ENCODE assay signal across 27 cellular contexts in genomic region chr1:163596541-163597258, GRCh38.
DNase-seq lines count a peak whose midpoint lies in the region; ATAC-seq and TF ChIP-seq lines count a peak whose summit lies in the region.
"Had no signal": no experiment of that assay in that cellular context is flagged by ENCODE, and none has a peak within 500 bp of the region (broad histone marks: within the 10 kb centered on the region; RNA-seq: fewer than 3 reads in every experiment).

No MANE protein-coding gene starts in this region.

- no peaks in the 10 kb centered on the region for H3K27me3 ChIP-seq in parathyroid adenoma (ENCODE audit: control insufficient read depth, insufficient read depth, low read length)
- H3K27me3 ChIP-seq: dorsolateral prefrontal cortex, esophagus squamous epithelium, MG63, tibial artery had no signal

- H3K79me2 ChIP-seq in parathyroid adenoma: no peaks in the 10 kb centered on the region

- H3K4me1 ChIP-seq in parathyroid adenoma: peaks cover 3% of the 10 kb centered on the region
- H3K4me1 ChIP-seq: esophagus squamous epithelium, tibial artery had no signal

- no peaks in the 10 kb centered on the region for H3K9me3 ChIP-seq in parathyroid adenoma (ENCODE audit: control insufficient read depth, low read length)
- H3K9me3 ChIP-seq: esophagus squamous epithelium, MG63, tibial artery had no signal

- DNase-seq in ELF-1 (ENCODE audit: low read depth, low spot score) (peak; percentile 36), NCI-H526 (lab: John Stamatoyannopoulos, UW) (peak; percentile 39 to 62), epithelial cell of esophagus (ENCODE audit: low read depth) (peak; percentile 4), AML-193 (lab: John Stamatoyannopoulos, UW) (no peak)
- DNase-seq in effector CD8-positive, alpha-beta T cell (lab: John Stamatoyannopoulos, UW): no peak
- DNase-seq: activated CD8-positive, alpha-beta T cell treated with anti-CD3 and anti-CD28 coated beads for 36 hours; activated naive CD4-positive, alpha-beta T cell treated with anti-CD3 and anti-CD28 coated beads, Interleukin-2, amount 10 ng/mL, durations not matched to agents 7 days and 5 days; activated T-cell treated with anti-CD3 and anti-CD28 coated beads, Interleukin-2, amount 50 U/mL, for 4 hours; anterior cingulate cortex; caudate nucleus; COR-L47; dorsolateral prefrontal cortex; esophagus squamous epithelium; GDM1; HCEC 1CT; IMR-90; MG63; NCI-H1436 treated with DMSO at 0.1 percent for 48 hours; SHP77 treated with DMSO at 0.1 percent for 48 hours; stimulated activated naive CD8-positive, alpha-beta T cell treated with anti-CD3 and anti-CD28 coated beads, Interleukin-15, Interleukin-2, amounts not matched to agents 100 U/mL and 50 U/mL, for 24 hours; T-helper 1 cell; tibial artery; WERI-Rb-1 had no signal

- TF ChIP-seq CTCF in epithelial cell of esophagus (IDR thresholded peaks at IDR 0.05; ENCODE audit: insufficient read depth, low read depth, low read length, missing control alignments) (no peak), parathyroid adenoma (IDR thresholded peaks at IDR 0.05) (no peak)

- ATAC-seq in HG02981 (IDR thresholded peaks at IDR 0.05; ENCODE audit: unreplicated experiment) (no peak), HG03139 (IDR thresholded peaks at IDR 0.05; ENCODE audit: unreplicated experiment) (no peak)
- ATAC-seq: activated CD8-positive, alpha-beta T cell treated with anti-CD3 and anti-CD28 coated beads for 36 hours; activated T-cell treated with anti-CD3 and anti-CD28 coated beads, Interleukin-2, amount 50 U/mL, for 4 hours; GM12878; stimulated activated naive CD8-positive, alpha-beta T cell treated with anti-CD3 and anti-CD28 coated beads, Interleukin-15, Interleukin-2, amounts not matched to agents 100 U/mL and 50 U/mL, for 24 hours had no signal

- H3K9ac ChIP-seq in parathyroid adenoma: no peak overlapping the region

- peak overlapping the region; percentile 33 for H2AFZ ChIP-seq in parathyroid adenoma

- no peak overlapping the region for H3K27ac ChIP-seq in parathyroid adenoma
- H3K27ac ChIP-seq: dorsolateral prefrontal cortex, esophagus squamous epithelium, tibial artery, WERI-Rb-1 had no signal

- no peaks in the 10 kb centered on the region for H3K36me3 ChIP-seq in parathyroid adenoma (ENCODE audit: control insufficient read depth, insufficient read depth, low read length)
- H3K36me3 ChIP-seq: esophagus squamous epithelium, MG63, tibial artery, WERI-Rb-1 had no signal

- no peak overlapping the region for H3K4me3 ChIP-seq in epithelial cell of esophagus (ENCODE audit: low read length)
- peak overlapping the region; percentile 37 for H3K4me3 ChIP-seq in parathyroid adenoma (ENCODE audit: low read depth, low read length)
- H3K4me3 ChIP-seq: dorsolateral prefrontal cortex, esophagus squamous epithelium, GM12878, MG63, tibial artery had no signal

- peak overlapping the region; percentile 48 for H3K4me2 ChIP-seq in parathyroid adenoma (ENCODE audit: low read length)

Comparison
In these comparisons a context has a peak if more than half of its experiments do, and no peak if none do; other contexts are left out.
1. DNase-seq: peak in ELF-1 (single experiment), NCI-H526 (2 of 2) and epithelial cell of esophagus (single experiment); none in AML-193 (0 of 2) and effector CD8-positive, alpha-beta T cell (single experiment).